ENCODE assay signal across 8 cellular contexts in genomic region chr3:27632431-27633223, GRCh38.
DNase-seq lines count a peak whose midpoint lies in the region; ATAC-seq and TF ChIP-seq lines count a peak whose summit lies in the region.

No MANE protein-coding gene starts in this region.

- no peaks in the 10 kb centered on the region for H3K9me3 Mint-ChIP-seq in CD4-positive, alpha-beta T cell

- CTCF ChIA-PET in CD4-positive, alpha-beta T cell (lab: Charles Lee) = interaction anchor here (0.6 kb wide), 1 partner anchor 98 kb away, joined by 3 read pairs; no protein-coding TSS in a partner anchor

- no peaks in the 10 kb centered on the region for H3K36me3 Mint-ChIP-seq in CD4-positive, alpha-beta T cell (ENCODE audit: low read depth)

- TF ChIP-seq CTCF in CD4-positive, alpha-beta T cell (IDR thresholded peaks at IDR 0.05) = no peak

- H3K4me3 ChIP-seq in skeletal muscle cell (ENCODE audit: low read depth, low read length) = peak overlapping the region; percentile 39

- peaks cover 33% of the 10 kb centered on the region for H3K4me1 Mint-ChIP-seq in CD4-positive, alpha-beta T cell (ENCODE audit: low read depth)

- intact Hi-C loops in CD4-positive, alpha-beta T cell (cut with DNase I, micrococcal nuclease) = loop anchor here in 1 of 2 experiments (10.0 kb wide), 1 partner anchor 148 kb away; the partner anchor contains the start of gene SLC4A7

- POLR2A ChIA-PET in CD4-positive, alpha-beta T cell (lab: Charles Lee) = interaction anchor here (0.6 to 2.0 kb wide), 11 partner anchors 9 to 716 kb away, joined by 3 to 10 read pairs (median 3); partner anchors contain the start of genes AZI2 and ZCWPW2

- H3K27me3 ChIP-seq in CD4-positive, alpha-beta T cell (ENCODE audit: control insufficient read depth, insufficient read depth, low read length) = no peaks in the 10 kb centered on the region

- DNase-seq in CD4-positive, alpha-beta T cell = peak; percentile 9 to 59 (median 35)
- peak; percentile 29 for DNase-seq in SK-MEL-5 (ENCODE audit: low read depth, low spot score)
- DNase-seq in amniotic epithelial cell (ENCODE audit: low read depth) = peak; percentile 69
- peak; percentile 39 for DNase-seq in hepatic stellate cell (ENCODE audit: low spot score)
- DNase-seq in skeletal muscle cell (ENCODE audit: low read depth) = no peak
- no peak for DNase-seq in NCI-H128 (lab: John Stamatoyannopoulos, UW; ENCODE audit: unreplicated experiment)

- peak overlapping the region; percentile 90 for H3K4me3 Mint-ChIP-seq in CD4-positive, alpha-beta T cell

- H3K27ac Mint-ChIP-seq in CD4-positive, alpha-beta T cell = peak overlapping the region; percentile 78

- in situ Hi-C loops in SK-MEL-5 (cut with HindIII; ENCODE audit: low pct_unique_long_range_greater_than_20kb, low sequenced_read_pairs) = no loop called here

- no peaks in the 10 kb centered on the region for H3K27me3 Mint-ChIP-seq in CD4-positive, alpha-beta T cell

- H3K27ac ChIP-seq in CD4-positive, alpha-beta T cell (ENCODE audit: low read depth, low read length) = no peak overlapping the region

- no peaks in the 10 kb centered on the region for H3K9me3 ChIP-seq in CD4-positive, alpha-beta T cell (ENCODE audit: control insufficient read depth, low read length)

- ATAC-seq in CD4-positive, alpha-beta T cell (ENCODE audit: poor library complexity) = peak; percentile 77
- ATAC-seq in GM19397 (IDR thresholded peaks at IDR 0.05; ENCODE audit: unreplicated experiment) (peak; percentile 77), HG03457 (IDR thresholded peaks at IDR 0.05; ENCODE audit: unreplicated experiment) (peak; percentile 85)

Comparison
In these comparisons a context has a peak if more than half of its experiments do, and no peak if none do; other contexts are left out.
1. DNase-seq: peak in CD4-positive, alpha-beta T cell (10 of 10), SK-MEL-5 (single experiment), amniotic epithelial cell (single experiment) and hepatic stellate cell (single experiment); none in skeletal muscle cell (single experiment) and NCI-H128 (single experiment).
2. Peak in every context shown above with its lines, with median percentiles within 50 percentile points of each other: ATAC-seq.